In the genomic region with DNA sequence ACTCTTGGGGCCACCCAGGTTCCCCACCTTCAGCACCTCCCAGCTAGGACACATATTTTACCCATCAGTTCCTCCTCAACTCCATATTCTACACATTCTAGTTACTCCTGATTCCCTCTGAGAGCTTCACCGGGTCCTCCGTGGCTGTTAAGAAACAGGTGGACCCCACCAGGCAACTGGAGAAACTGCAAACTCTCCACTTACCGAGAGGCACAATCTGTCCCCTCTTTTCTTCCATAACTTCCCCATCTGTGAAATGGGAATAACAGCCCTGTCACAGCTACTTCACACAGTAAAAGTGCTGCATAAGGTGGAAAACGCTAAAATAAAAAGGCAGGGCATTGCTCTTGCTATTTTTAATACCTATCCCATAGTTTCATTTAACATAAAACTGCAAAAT, we compare ENCODE assay signal across 11 cellular contexts. TPM values are rescaled to one million over a fixed set of nuclear protein-coding genes. Genes with fewer than 3 reads are reported as not detected.
DNase-seq lines count a peak whose midpoint lies in the region; TF ChIP-seq lines count a peak whose summit lies in the region.
"Had no signal": no experiment of that assay in that cellular context is flagged by ENCODE, and none has a peak within 500 bp of the region (broad histone marks: within the 10 kb centered on the region; RNA-seq: fewer than 3 reads in every experiment).

No MANE protein-coding gene starts in this region.

- peaks cover 15% of the 10 kb centered on the region; the same call in 1 of the 2 replicates for H3K4me1 ChIP-seq in GM23248 (ENCODE audit: insufficient read depth)
- peaks cover 10% of the 10 kb centered on the region; the same call in 1 of the 2 replicates for H3K4me1 ChIP-seq in iPS-20b (ENCODE audit: insufficient read depth, low read length)
- H3K4me1 ChIP-seq in skeletal muscle tissue (ENCODE audit: control insufficient read depth in 3 of 3, insufficient read depth in 3 of 3, low read length in 3 of 3), result peaks cover 14 to 26% (median 14%) of the 10 kb centered on the region in 3 donors

- no peaks in the 10 kb centered on the region for H3K9me2 ChIP-seq in GM23248 (ENCODE audit: insufficient read depth)

- no peaks in the 10 kb centered on the region for H4K20me1 ChIP-seq in GM23248 (ENCODE audit: insufficient read depth)

- H3K36me3 Mint-ChIP-seq in nephron progenitor cell (ENCODE audit: low read depth), result no peaks in the 10 kb centered on the region

- H3K36me3 ChIP-seq in GM23248 (ENCODE audit: low read depth) (no peaks in the 10 kb centered on the region), iPS-20b (ENCODE audit: insufficient read depth, low read depth, low read length) (peaks cover 9% of the 10 kb centered on the region; the same call in 1 of the 2 replicates), skeletal muscle tissue (ENCODE audit: control insufficient read depth in 3 of 3, insufficient read depth in 3 of 3, low read length in 3 of 3) (no peaks in the 10 kb centered on the region)

- no peak overlapping the region for H3K27ac ChIP-seq in GM23248
- H3K27ac ChIP-seq in iPS-20b (ENCODE audit: low read length), result peak overlapping the region; percentile 6
- H3K27ac ChIP-seq in skeletal muscle tissue (ENCODE audit: low read depth, low read length), result no peak overlapping the region

- no peak overlapping the region for H3K4me3 Mint-ChIP-seq in nephron progenitor cell

- DNase-seq in GM23248 (no peak), astrocyte of the cerebellum (ENCODE audit: low read depth) (no peak), COR-L47 (lab: John Stamatoyannopoulos, UW) (no peak), NCI-H2107 treated with DMSO at 0.1 percent for 48 hours (lab: John Stamatoyannopoulos, UW; ENCODE audit: unreplicated experiment) (no peak), KG1 (lab: John Stamatoyannopoulos, UW) (no peak), nephron progenitor cell (no peak)
- DNase-seq: IMR-90, NCI-H2081 treated with DMSO at 0.1 percent for 48 hours had no signal

- H3K4me3 ChIP-seq in GM23248 (peak overlapping the region; percentile 79), astrocyte of the cerebellum (ENCODE audit: low read depth, low read length) (peak overlapping the region; percentile 49), iPS-20b (ENCODE audit: low read length) (peak overlapping the region; percentile 84), skeletal muscle tissue (ENCODE audit: low read length in 3 of 3) (peak overlapping the region; percentile 73 to 76 (median 75))

- H3K9me3 ChIP-seq in GM23248 (ENCODE audit: low read depth) (no peaks in the 10 kb centered on the region), iPS-20b (ENCODE audit: insufficient read depth, low read depth, low read length) (no peaks in the 10 kb centered on the region), skeletal muscle tissue (ENCODE audit: control insufficient read depth in 3 of 3, low read length in 3 of 3) (no peaks in the 10 kb centered on the region)

- H3K27me3 Mint-ChIP-seq in nephron progenitor cell (ENCODE audit: low read depth, poor library complexity), result peaks cover 9% of the 10 kb centered on the region

- H3K27ac Mint-ChIP-seq in nephron progenitor cell, result no peak overlapping the region

- 62 to 63% methylated on average over 4 of the region's 4 CpGs for WGBS in GM23248 (ENCODE audit: low coverage in 1 of 2, low lambda C conversion rate in 2 of 2, missing lambda C conversion rate in 2 of 2), 2 experiments

- in situ Hi-C loops in GM23248 (cut with MboI), result loop anchor here (5.0 kb wide), 1 partner anchor 50 kb away; no protein-coding TSS in a partner anchor
- in situ Hi-C loops in astrocyte of the cerebellum (cut with HindIII; ENCODE audit: low sequenced_read_pairs), result no loop called here

- no peak overlapping the region for H3K9ac ChIP-seq in GM23248
- peak overlapping the region; percentile 78; the same call in 1 of the 2 replicates for H3K9ac ChIP-seq in iPS-20b (ENCODE audit: low read depth, low read length)
- H3K9ac ChIP-seq in skeletal muscle tissue (ENCODE audit: low read depth in 1 of 3, low read length in 3 of 3), result peak overlapping the region in 2 of 3 donors; percentile 52 to 62

- peaks cover 31% of the 10 kb centered on the region for H3K4me1 Mint-ChIP-seq in nephron progenitor cell

- H3K4me2 ChIP-seq in GM23248 (ENCODE audit: unreplicated experiment), result peak overlapping the region; percentile 87

- H3K9me3 Mint-ChIP-seq in nephron progenitor cell, result no peaks in the 10 kb centered on the region

- H3K27me3 ChIP-seq in GM23248 (replicated peaks; ENCODE audit: insufficient read depth) (no peaks in the 10 kb centered on the region), iPS-20b (ENCODE audit: insufficient read depth, low read length) (no peaks in the 10 kb centered on the region), skeletal muscle tissue (ENCODE audit: control insufficient read depth in 3 of 3, insufficient read depth in 3 of 3, low read length in 3 of 3) (peaks cover 0 to 7% (median 2%) of the 10 kb centered on the region in 3 donors)

- H3F3A ChIP-seq in GM23248 (ENCODE audit: insufficient read depth), result no peaks in the 10 kb centered on the region

- TF ChIP-seq CTCF in astrocyte of the cerebellum (IDR thresholded peaks at IDR 0.05; ENCODE audit: low read depth, low read length, missing control alignments) (no peak), nephron progenitor cell (IDR thresholded peaks at IDR 0.05) (no peak)

- peak overlapping the region; percentile 53; the same call in 1 of the 2 replicates for H2AFZ ChIP-seq in GM23248

- H3K79me2 ChIP-seq in GM23248 (ENCODE audit: insufficient read depth), result no peaks in the 10 kb centered on the region; the same call in 1 of the 2 replicates

RNA-seq across cellular contexts. Expression of a gene that starts 1.5 kb away (rescaled TPM):
- 2.7 and 6.7 TPM in 2 replicates for total RNA-seq in GM23248 (2014; rRNA removed; shearing (Covaris generic))
- 9.8 and 9.9 TPM in 2 replicates for polyA plus RNA-seq in GM23248 (2016; fragmentation: Nextera tagmentation; extraction: Ambion mirVana)
- total RNA-seq in skeletal muscle tissue, result 4.7 TPM
- total RNA-seq: IMR-90 had no signal

RNA-seq across cellular contexts. Expression of a gene that starts 55.8 kb away (rescaled TPM):
- not detected in 2 replicates for total RNA-seq in GM23248 (2014; rRNA removed; shearing (Covaris generic))
- not detected in 2 replicates for polyA plus RNA-seq in GM23248 (2016; fragmentation: Nextera tagmentation; extraction: Ambion mirVana)
- not detected for total RNA-seq in skeletal muscle tissue
- total RNA-seq: IMR-90, osteocyte had no signal
- polyA plus RNA-seq: IMR-90 had no signal
